ENCODE assay signal across 8 cellular contexts in genomic region chr9:124869466-124869985, GRCh38. TPM values are rescaled to one million over a fixed set of nuclear protein-coding genes. Genes with fewer than 3 reads are reported as not detected.
DNase-seq lines count a peak whose midpoint lies in the region; ATAC-seq and TF ChIP-seq lines count a peak whose summit lies in the region.

No MANE protein-coding gene starts in this region.

- H3K27me3 Mint-ChIP-seq in activated B cell treated with CpG ODN at 0.5 μM for 24 hours, result no peaks in the 10 kb centered on the region

- POLR2A ChIA-PET in activated B cell treated with CpG ODN at 0.5 μM for 24 hours (lab: Charles Lee), result interaction anchor here (0.5 to 7.3 kb wide), 13 partner anchors 7 to 372 kb away, joined by 3 to 164 read pairs (median 4); partner anchors contain the start of genes ARPC5L, GOLGA1, HSPA5 and NR6A1

- H3K9ac ChIP-seq in mucosa of rectum (ENCODE audit: low read depth in 1 of 2, low read length in 2 of 2), result peak overlapping the region; percentile 84 to 96

- 0 to 1% methylated on average over 15 to 41 of the region's 41 CpGs for WGBS in upper lobe of left lung, 2 donors

- H3K27ac ChIP-seq in mucosa of rectum (ENCODE audit: low read depth in 2 of 2, low read length in 2 of 2), result peak overlapping the region; percentile 94 to 95
- H3K27ac ChIP-seq in upper lobe of left lung, result peak overlapping the region; percentile 88 to 98 (median 96)

- intact Hi-C loops in activated B cell treated with CpG ODN at 0.5 μM for 24 hours (cut with micrococcal nuclease), result loop anchor here (2.0 kb wide), 1 partner anchor 25 kb away; no protein-coding TSS in a partner anchor

- peaks cover 40% of the 10 kb centered on the region for H3K36me3 Mint-ChIP-seq in activated B cell treated with CpG ODN at 0.5 μM for 24 hours (ENCODE audit: low read depth)

- CTCF ChIA-PET in activated B cell treated with CpG ODN at 0.5 μM for 24 hours (lab: Charles Lee), result interaction anchor here (1.0 to 2.2 kb wide), 2 partner anchors 8 to 24 kb away, joined by 3 to 6 read pairs; partner anchors contain the start of genes ARPC5L and RPL35

- DNase-seq in activated B cell treated with CpG ODN at 0.5 μM for 24 hours (peak; percentile 37), upper lobe of left lung (peak in 1 of 2 donors; percentile 88), NCI-H146 treated with DMSO at 0.1 percent for 48 hours (lab: John Stamatoyannopoulos, UW; ENCODE audit: unreplicated experiment) (no peak), cerebellar cortex (ENCODE audit: low spot score) (no peak)
- DNase-seq in effector CD4-positive, alpha-beta T cell, result peak; percentile 28

- H3K4me1 ChIP-seq in mucosa of rectum (ENCODE audit: control insufficient read depth in 2 of 2, insufficient read depth in 2 of 2, low read length in 2 of 2) (peaks cover 22 to 27% of the 10 kb centered on the region in 2 donors), upper lobe of left lung (peaks cover 48 to 58% (median 54%) of the 10 kb centered on the region in 4 donors)

- no peaks in the 10 kb centered on the region for H3K9me3 Mint-ChIP-seq in activated B cell treated with CpG ODN at 0.5 μM for 24 hours

- H3K36me3 ChIP-seq in mucosa of rectum (ENCODE audit: control insufficient read depth in 2 of 2, insufficient read depth in 2 of 2, low read length in 2 of 2), result peaks cover 10 to 14% of the 10 kb centered on the region in 2 donors
- peaks cover 0 to 16% (median 13%) of the 10 kb centered on the region in 4 donors for H3K36me3 ChIP-seq in upper lobe of left lung

- no peaks in the 10 kb centered on the region for H3K27me3 ChIP-seq in mucosa of rectum (ENCODE audit: control insufficient read depth in 2 of 2, insufficient read depth in 2 of 2, low read length in 2 of 2)
- H3K27me3 ChIP-seq in upper lobe of left lung, result no peaks in the 10 kb centered on the region

- ATAC-seq in GM19023 (IDR thresholded peaks at IDR 0.05; ENCODE audit: unreplicated experiment), result peak; percentile 6
- ATAC-seq in HG03045 (IDR thresholded peaks at IDR 0.05; ENCODE audit: unreplicated experiment), result peak; percentile 17
- peak; percentile 9 for ATAC-seq in activated B cell treated with CpG ODN at 0.5 μM for 24 hours (ENCODE audit: low read depth)
- peak; percentile 2 to 55 for ATAC-seq in upper lobe of left lung (ENCODE audit: low FRiP score in 2 of 2)

- TF ChIP-seq CTCF in activated B cell treated with CpG ODN at 0.5 μM for 24 hours (IDR thresholded peaks at IDR 0.05) (no peak), upper lobe of left lung (IDR thresholded peaks at IDR 0.05) (peak in 1 of 6 experiments; percentile 12)

- H3K27ac Mint-ChIP-seq in activated B cell treated with CpG ODN at 0.5 μM for 24 hours, result peak overlapping the region; percentile 97

- H3K4me3 Mint-ChIP-seq in activated B cell treated with CpG ODN at 0.5 μM for 24 hours, result peak overlapping the region; percentile 91

- H3K4me3 ChIP-seq in mucosa of rectum (ENCODE audit: low read length in 2 of 2) (peak overlapping the region; percentile 88 to 94), upper lobe of left lung (peak overlapping the region; percentile 78 to 91 (median 86))

- peaks cover 58% of the 10 kb centered on the region for H3K4me1 Mint-ChIP-seq in activated B cell treated with CpG ODN at 0.5 μM for 24 hours

- H3K9me3 ChIP-seq in mucosa of rectum (ENCODE audit: control insufficient read depth in 2 of 2, low read length in 2 of 2) (no peaks in the 10 kb centered on the region), upper lobe of left lung (no peaks in the 10 kb centered on the region)

- TF ChIP-seq EP300 in upper lobe of left lung (IDR thresholded peaks at IDR 0.05), result no peak

- TF ChIP-seq POLR2A in upper lobe of left lung (IDR thresholded peaks at IDR 0.05), result no peak

RNA-seq across cellular contexts. Expression of gene ARPC5L, which starts 7.6 kb away (rescaled TPM):
- total RNA-seq in activated B cell treated with CpG ODN at 0.5 μM for 24 hours (91.5 and 93.1 TPM in 2 replicates), upper lobe of left lung (10 to 100 TPM; 17.8 to 45.9 (median 34.4) TPM)

RNA-seq across cellular contexts. Expression of gene RPL35, which starts 7.8 kb away (rescaled TPM):
- 2,037 and 2,426 TPM in 2 replicates for total RNA-seq in activated B cell treated with CpG ODN at 0.5 μM for 24 hours
- 1,000 to 10,000 TPM in 2 of 6 donors, 100 to 1,000 TPM in 4; 646 to 1,381 (median 944) TPM for total RNA-seq in upper lobe of left lung

RNA-seq across cellular contexts. Expression of gene WDR38, which starts 16.3 kb away (rescaled TPM):
- total RNA-seq in activated B cell treated with CpG ODN at 0.5 μM for 24 hours (not detected in 2 replicates), upper lobe of left lung (10 to 100 TPM in 2 of 6 donors, 1 to 10 TPM in 3, not detected in 1; 4.1 to 24.1 (median 9.0) TPM)

Comparison
In these comparisons a context has a peak if more than half of its experiments do, and no peak if none do; other contexts are left out.
1. DNase-seq: peak in activated B cell treated with CpG ODN at 0.5 μM for 24 hours (single experiment) and effector CD4-positive, alpha-beta T cell (single experiment); none in NCI-H146 treated with DMSO at 0.1 percent for 48 hours (single experiment) and cerebellar cortex (single experiment).
2. Peak in every context shown above with its lines, with median percentiles within 50 percentile points of each other: ATAC-seq.